20 cellular contexts compared by ENCODE assay signal in the genomic region with DNA sequence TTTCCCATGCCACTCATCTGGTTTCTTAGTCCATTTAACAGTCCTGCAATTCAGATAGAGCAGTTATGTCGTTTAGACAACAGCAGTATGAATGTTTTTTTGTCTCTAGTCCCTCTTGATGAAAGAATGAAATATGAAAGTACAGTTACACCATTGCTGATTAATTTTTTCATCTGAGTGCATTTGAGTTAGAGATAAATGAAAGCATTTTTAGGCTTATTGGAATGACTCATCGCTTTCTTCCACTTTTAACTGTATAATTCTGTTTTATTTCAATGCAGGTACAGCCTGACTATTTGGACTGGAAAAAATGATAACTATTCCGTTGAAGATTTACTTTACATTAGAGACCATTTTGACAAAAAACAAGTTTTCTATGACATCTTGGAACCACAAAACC. TPM values are rescaled to one million over a fixed set of nuclear protein-coding genes. Genes with fewer than 3 reads are reported as not detected.
"Had no signal": no experiment of that assay in that cellular context is flagged by ENCODE, and none has a peak within 500 bp of the region (broad histone marks: within the 10 kb centered on the region; RNA-seq: fewer than 3 reads in every experiment).

No MANE protein-coding gene starts in this region.

- H3K4me1 Mint-ChIP-seq: activated naive CD8-positive, alpha-beta T cell treated with anti-CD3 and anti-CD28 coated beads, Interleukin-2, amount 10 ng/mL, durations not matched to agents 7 days and 5 days; neural crest cell had no signal

- H3K27me3 ChIP-seq: breast epithelium, gastroesophageal sphincter, spleen had no signal

- H3K36me3 ChIP-seq: breast epithelium, gastroesophageal sphincter, lower lobe of right lung, spleen had no signal

- H3K36me3 Mint-ChIP-seq: activated naive CD8-positive, alpha-beta T cell treated with anti-CD3 and anti-CD28 coated beads, Interleukin-2, amount 10 ng/mL, durations not matched to agents 7 days and 5 days had no signal

- H3K4me1 ChIP-seq: breast epithelium, gastroesophageal sphincter, lower lobe of right lung, spleen had no signal

- H3K27ac ChIP-seq: breast epithelium, gastroesophageal sphincter, lower lobe of right lung, psoas muscle, spleen had no signal

- H3K4me3 ChIP-seq: breast epithelium, gastroesophageal sphincter, lower lobe of right lung, psoas muscle, spleen had no signal

- H3K27ac Mint-ChIP-seq: activated naive CD8-positive, alpha-beta T cell treated with anti-CD3 and anti-CD28 coated beads, Interleukin-2, amount 10 ng/mL, durations not matched to agents 7 days and 5 days had no signal

- ATAC-seq: gastroesophageal sphincter, left colon, lower lobe of right lung, psoas muscle, sciatic nerve had no signal

- H3K4me3 Mint-ChIP-seq: activated naive CD8-positive, alpha-beta T cell treated with anti-CD3 and anti-CD28 coated beads, Interleukin-2, amount 10 ng/mL, durations not matched to agents 7 days and 5 days; activated T-cell treated with anti-CD3 and anti-CD28 coated beads, Interleukin-2, amount 50 U/mL, for 4 hours; neural crest cell had no signal

- DNase-seq: activated CD4-positive, alpha-beta T cell treated with anti-CD3 and anti-CD28 coated beads, Interleukin-2, amount 50 U/mL, for 48 hours; activated CD4-positive, CD25-positive, alpha-beta regulatory T cell treated with anti-CD3 and anti-CD28 coated beads, Interleukin-2, amount 50 U/mL, for 72 hours; activated gamma-delta T cell; activated naive CD8-positive, alpha-beta T cell treated with anti-CD3 and anti-CD28 coated beads, Interleukin-2, amount 10 ng/mL, durations not matched to agents 7 days and 5 days; activated T-cell treated with anti-CD3 and anti-CD28 coated beads, Interleukin-2, amount 50 U/mL, for 4 hours; aorta; dermis blood vessel endothelial cell; left colon; lower lobe of right lung; midbrain; psoas muscle; spleen; T-helper 9 cell had no signal

- H3K9me3 ChIP-seq: breast epithelium, lower lobe of right lung, psoas muscle had no signal

RNA-seq across cellular contexts. Expression of a gene that starts 28.7 kb away (rescaled TPM):
- total RNA-seq: activated naive CD8-positive, alpha-beta T cell treated with anti-CD3 and anti-CD28 coated beads, Interleukin-2, amount 10 ng/mL, durations not matched to agents 7 days and 5 days; activated T-cell treated with anti-CD3 and anti-CD28 coated beads, Interleukin-2, amount 50 U/mL, for 4 hours; aorta; breast epithelium; dermis blood vessel endothelial cell; gastroesophageal sphincter; left colon; myocyte; osteocyte; sciatic nerve; ureter had no signal
